9 cellular contexts compared by ENCODE assay signal in the genomic region with DNA sequence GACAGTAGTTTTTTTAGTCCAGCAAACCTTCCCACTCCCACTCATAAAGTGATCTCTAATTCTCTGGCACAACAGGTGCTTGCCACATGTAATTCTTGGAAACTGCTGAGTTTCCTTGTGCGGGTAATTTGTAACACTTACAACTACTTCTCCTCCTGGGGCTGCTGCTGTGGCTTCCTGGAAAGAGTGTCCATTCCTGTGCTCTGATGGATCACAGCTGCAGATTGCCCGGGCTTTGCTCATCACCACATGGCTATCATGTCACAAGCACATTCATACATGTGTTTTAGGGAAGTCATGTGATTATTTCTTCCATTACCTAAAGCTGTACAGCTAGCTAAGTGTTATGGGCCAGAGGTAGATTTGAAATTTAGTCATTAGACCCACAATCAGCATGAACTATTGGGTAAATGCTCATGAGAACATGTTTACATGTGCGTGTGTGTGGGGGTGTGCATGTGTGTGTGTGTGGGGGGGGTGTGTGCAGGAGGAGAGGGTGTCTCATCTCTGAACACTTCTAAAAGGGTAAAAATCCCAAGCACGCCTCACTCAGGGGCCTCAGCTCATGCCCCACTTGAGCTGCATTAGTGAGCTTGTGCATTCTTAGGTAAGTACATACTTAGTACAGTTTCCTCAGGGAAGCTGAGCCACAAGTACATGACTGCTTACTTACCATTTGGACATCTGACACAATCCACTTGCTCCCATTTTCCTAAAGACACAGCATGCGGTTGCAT.
DNase-seq lines count a peak whose midpoint lies in the region; ATAC-seq and TF ChIP-seq lines count a peak whose summit lies in the region.
"Had no signal": no experiment of that assay in that cellular context is flagged by ENCODE, and none has a peak within 500 bp of the region (broad histone marks: within the 10 kb centered on the region; RNA-seq: fewer than 3 reads in every experiment).

No MANE protein-coding gene starts in this region.

- H3K27me3 Mint-ChIP-seq in activated CD4-positive, alpha-beta T cell treated with anti-CD3 and anti-CD28 coated beads for 36 hours = peaks cover 8% of the 10 kb centered on the region
- no peaks in the 10 kb centered on the region for H3K27me3 Mint-ChIP-seq in stimulated activated memory B cell treated with anti-CD40 and anti-IgM and Interleukin-4, amounts not matched to agents 10 μg/mL and 1 μg/mL and 100 μg/mL, for 72 hours

- no peak overlapping the region for H3K4me3 Mint-ChIP-seq in activated CD4-positive, alpha-beta T cell treated with anti-CD3 and anti-CD28 coated beads for 36 hours
- H3K4me3 Mint-ChIP-seq in stimulated activated memory B cell treated with anti-CD40 and anti-IgM and Interleukin-4, amounts not matched to agents 10 μg/mL and 1 μg/mL and 100 μg/mL, for 72 hours = peak overlapping the region; percentile 14
- H3K4me3 Mint-ChIP-seq: CD4-positive, CD25-positive, alpha-beta regulatory T cell had no signal

- H3K4me3 ChIP-seq in fibroblast of the aortic adventitia (ENCODE audit: low read depth, low read length) = no peak overlapping the region

- no peaks in the 10 kb centered on the region for H3K36me3 Mint-ChIP-seq in activated CD4-positive, alpha-beta T cell treated with anti-CD3 and anti-CD28 coated beads for 36 hours (ENCODE audit: low read depth)
- no peaks in the 10 kb centered on the region for H3K36me3 Mint-ChIP-seq in stimulated activated memory B cell treated with anti-CD40 and anti-IgM and Interleukin-4, amounts not matched to agents 10 μg/mL and 1 μg/mL and 100 μg/mL, for 72 hours
- H3K36me3 Mint-ChIP-seq: CD4-positive, CD25-positive, alpha-beta regulatory T cell had no signal

- peaks cover 4% of the 10 kb centered on the region for H3K4me1 Mint-ChIP-seq in activated CD4-positive, alpha-beta T cell treated with anti-CD3 and anti-CD28 coated beads for 36 hours
- H3K4me1 Mint-ChIP-seq in stimulated activated memory B cell treated with anti-CD40 and anti-IgM and Interleukin-4, amounts not matched to agents 10 μg/mL and 1 μg/mL and 100 μg/mL, for 72 hours = peaks cover 10% of the 10 kb centered on the region

- POLR2A ChIA-PET in activated CD4-positive, alpha-beta T cell treated with anti-CD3 and anti-CD28 coated beads for 36 hours (lab: Charles Lee) = no interaction called here

- intact Hi-C loops in activated CD4-positive, alpha-beta T cell treated with anti-CD3 and anti-CD28 coated beads for 36 hours (cut with DNase I, micrococcal nuclease) = loop anchor here in 1 of 2 experiments (1.0 kb wide), 1 partner anchor 46 kb away; no protein-coding TSS in a partner anchor

- H3K9me3 Mint-ChIP-seq in activated CD4-positive, alpha-beta T cell treated with anti-CD3 and anti-CD28 coated beads for 36 hours (ENCODE audit: low read depth) = no peaks in the 10 kb centered on the region
- no peaks in the 10 kb centered on the region for H3K9me3 Mint-ChIP-seq in stimulated activated memory B cell treated with anti-CD40 and anti-IgM and Interleukin-4, amounts not matched to agents 10 μg/mL and 1 μg/mL and 100 μg/mL, for 72 hours

- CTCF ChIA-PET in activated CD4-positive, alpha-beta T cell treated with anti-CD3 and anti-CD28 coated beads for 36 hours (lab: Charles Lee) = interaction anchor here (1.0 kb wide), 1 partner anchor 39 kb away, joined by 4 read pairs; no protein-coding TSS in a partner anchor

- DNase-seq in activated CD4-positive, alpha-beta T cell treated with anti-CD3 and anti-CD28 coated beads for 36 hours = peak; percentile 22
- DNase-seq in activated CD4-positive, alpha-beta T cell treated with anti-CD3 and anti-CD28 coated beads, Interleukin-2, amount 50 U/mL, for 1 hour = no peak
- DNase-seq in LoVo (ENCODE audit: low spot score) = peak; percentile 20
- peak; percentile 80 for DNase-seq in fibroblast of the aortic adventitia (ENCODE audit: low read depth)
- DNase-seq in medulla oblongata (ENCODE audit: extremely low spot score) = no peak
- DNase-seq in NCI-H1436 (lab: John Stamatoyannopoulos, UW) = no peak
- DNase-seq: CD4-positive, CD25-positive, alpha-beta regulatory T cell had no signal

- H3K27ac Mint-ChIP-seq in activated CD4-positive, alpha-beta T cell treated with anti-CD3 and anti-CD28 coated beads for 36 hours = no peak overlapping the region
- H3K27ac Mint-ChIP-seq in stimulated activated memory B cell treated with anti-CD40 and anti-IgM and Interleukin-4, amounts not matched to agents 10 μg/mL and 1 μg/mL and 100 μg/mL, for 72 hours = peak overlapping the region; percentile 76
- H3K27ac Mint-ChIP-seq: CD4-positive, CD25-positive, alpha-beta regulatory T cell had no signal

- peak; percentile 47 for ATAC-seq in activated CD4-positive, alpha-beta T cell treated with anti-CD3 and anti-CD28 coated beads for 36 hours
- ATAC-seq in stimulated activated memory B cell treated with anti-CD40 and anti-IgM and Interleukin-4, amounts not matched to agents 10 μg/mL and 1 μg/mL and 100 μg/mL, for 72 hours = peak; percentile 58
- no peak for ATAC-seq in HG03159 (IDR thresholded peaks at IDR 0.05; ENCODE audit: unreplicated experiment)

- no peak for TF ChIP-seq CTCF in fibroblast of the aortic adventitia (IDR thresholded peaks at IDR 0.05; ENCODE audit: insufficient read depth, low read length)

Comparison
In these comparisons a context has a peak if more than half of its experiments do, and no peak if none do; other contexts are left out.
1. DNase-seq: peak in activated CD4-positive, alpha-beta T cell treated with anti-CD3 and anti-CD28 coated beads for 36 hours (single experiment), LoVo (single experiment) and fibroblast of the aortic adventitia (single experiment); none in activated CD4-positive, alpha-beta T cell treated with anti-CD3 and anti-CD28 coated beads, Interleukin-2, amount 50 U/mL, for 1 hour (single experiment), medulla oblongata (single experiment) and NCI-H1436 (single experiment).